Comparison of ENCODE assay signal across 25 cellular contexts in the genomic region with DNA sequence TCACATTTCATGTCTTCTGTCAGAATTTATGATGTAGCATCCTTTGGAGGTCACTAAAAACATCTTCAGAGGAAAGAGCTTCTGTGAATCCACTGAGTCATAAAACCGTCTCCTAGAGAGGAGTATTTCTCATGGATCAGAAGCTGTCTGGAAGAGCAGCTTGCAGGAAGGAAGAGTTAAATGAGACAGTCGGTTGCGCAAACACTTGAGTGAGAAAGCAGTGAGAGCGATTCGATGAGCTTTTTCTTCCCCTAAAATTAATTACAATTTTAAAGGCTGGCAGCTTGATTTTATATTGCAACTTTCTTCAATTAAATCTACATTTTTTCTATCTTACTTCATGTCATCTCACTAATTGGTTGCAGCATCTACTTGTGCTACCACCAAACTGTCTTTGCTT.
"Had no signal": no experiment of that assay in that cellular context is flagged by ENCODE, and none has a peak within 500 bp of the region (broad histone marks: within the 10 kb centered on the region; RNA-seq: fewer than 3 reads in every experiment).

No MANE protein-coding gene starts in this region.

- ATAC-seq: activated T-helper 17 cell treated with anti-CD3 and anti-CD28 coated beads, Interleukin-2, amount 50 U/mL, for 72 hours; Panc1; Right ventricle myocardium inferior; SK-N-SH treated with all-trans-retinoic acid at 6 μM for 48 hours; T-helper 17 cell had no signal

- DNase-seq: activated B cell treated with CpG ODN at 0.5 μM for 24 hours; activated CD4-positive, alpha-beta memory T cell treated with anti-CD3 and anti-CD28 coated beads for 36 hours; activated CD4-positive, alpha-beta T cell treated with anti-CD3 and anti-CD28 coated beads, Interleukin-2, amount 10 ng/mL, durations not matched to agents 7 days and 5 days; activated CD8-positive, alpha-beta memory T cell treated with anti-CD3 and anti-CD28 coated beads for 24 hours; activated gamma-delta T cell treated with Interleukin-2 at 50 U/mL for 16 hours; activated naive CD4-positive, alpha-beta T cell treated with anti-CD3 and anti-CD28 coated beads, Interleukin-2, amount 10 ng/mL, durations not matched to agents 7 days and 5 days; activated naive CD8-positive, alpha-beta T cell treated with anti-CD3 and anti-CD28 coated beads for 36 hours; activated T-cell treated with anti-CD3 and anti-CD28 coated beads for 4 hours; activated T-cell treated with anti-CD3 and anti-CD28 coated beads, Interleukin-2, amount 50 U/mL, for 48 hours; brain microvascular endothelial cell; KG1; NCI-H1048; NCI-H1930; NCI-H2171 treated with DMSO at 0.1 percent for 48 hours; NCI-H226; OCI-M1; RPMI8226; T-helper 17 cell; T-helper 9 cell had no signal

- H3K36me3 ChIP-seq: brain microvascular endothelial cell, cardiac muscle cell, SJSA1 had no signal

- H3K4me3 ChIP-seq: cardiac muscle cell, SJSA1 had no signal

- H3K27me3 ChIP-seq: brain microvascular endothelial cell, cardiac muscle cell, SJSA1 had no signal

- H3K27ac ChIP-seq: brain microvascular endothelial cell, cardiac muscle cell, SJSA1 had no signal

- H3K4me1 ChIP-seq: SJSA1 had no signal
